In the genomic region with DNA sequence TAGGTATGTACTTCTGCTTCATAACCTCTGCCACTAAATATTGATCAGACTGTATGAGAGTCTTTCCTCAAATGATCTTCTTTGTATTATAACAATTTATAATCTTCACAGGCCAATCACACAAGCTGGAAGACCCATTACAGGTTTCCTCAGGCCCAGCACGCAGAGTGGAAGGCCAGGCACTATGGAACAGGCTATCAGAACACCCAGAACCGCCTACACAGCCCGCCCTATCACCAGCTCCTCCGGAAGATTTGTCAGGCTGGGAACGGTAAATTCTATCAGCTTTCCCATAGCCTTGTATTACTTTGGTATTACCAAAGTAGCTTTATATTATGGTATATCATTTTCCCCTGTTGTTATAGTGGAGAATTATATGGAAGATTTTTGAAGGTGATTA, we compare ENCODE assay signal across 2 cellular contexts.
TF ChIP-seq lines count a peak whose summit lies in the region.

No MANE protein-coding gene starts in this region.

TF ChIP-seq in IMR-90, 13 proteins besides CTCF, POLR2A, EP300 and RAD21:
- TF ChIP-seq, protein P1, sequence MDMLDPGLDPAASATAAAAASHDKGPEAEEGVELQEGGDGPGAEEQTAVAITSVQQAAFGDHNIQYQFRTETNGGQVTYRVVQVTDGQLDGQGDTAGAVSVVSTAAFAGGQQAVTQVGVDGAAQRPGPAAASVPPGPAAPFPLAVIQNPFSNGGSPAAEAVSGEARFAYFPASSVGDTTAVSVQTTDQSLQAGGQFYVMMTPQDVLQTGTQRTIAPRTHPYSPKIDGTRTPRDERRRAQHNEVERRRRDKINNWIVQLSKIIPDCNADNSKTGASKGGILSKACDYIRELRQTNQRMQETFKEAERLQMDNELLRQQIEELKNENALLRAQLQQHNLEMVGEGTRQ (IDR thresholded peaks at IDR 0.05; ENCODE audit: low read depth, low read length) = no peak
- TF ChIP-seq SMC3 (IDR thresholded peaks at IDR 0.05; ENCODE audit: low read depth, low read length) (no peak), RFX5 (IDR thresholded peaks at IDR 0.05; ENCODE audit: low read depth, low read length) (no peak), FOS (IDR thresholded peaks at IDR 0.05; ENCODE audit: low read depth, low read length) (no peak), NFE2L2 (IDR thresholded peaks at IDR 0.05; ENCODE audit: low read depth, low read length) (no peak), CHD1 (IDR thresholded peaks at IDR 0.05; ENCODE audit: low read depth, low read length) (no peak), MAZ (IDR thresholded peaks at IDR 0.05; ENCODE audit: borderline replicate concordance, low read depth, low read length) (no peak), MXI1 (IDR thresholded peaks at IDR 0.05; ENCODE audit: borderline replicate concordance, low read depth, low read length) (no peak), RCOR1 (IDR thresholded peaks at IDR 0.05; ENCODE audit: insufficient replicate concordance, low read length) (no peak), MAFK (IDR thresholded peaks at IDR 0.05; ENCODE audit: low read depth, low read length) (no peak)
- TF ChIP-seq, protein P2, sequence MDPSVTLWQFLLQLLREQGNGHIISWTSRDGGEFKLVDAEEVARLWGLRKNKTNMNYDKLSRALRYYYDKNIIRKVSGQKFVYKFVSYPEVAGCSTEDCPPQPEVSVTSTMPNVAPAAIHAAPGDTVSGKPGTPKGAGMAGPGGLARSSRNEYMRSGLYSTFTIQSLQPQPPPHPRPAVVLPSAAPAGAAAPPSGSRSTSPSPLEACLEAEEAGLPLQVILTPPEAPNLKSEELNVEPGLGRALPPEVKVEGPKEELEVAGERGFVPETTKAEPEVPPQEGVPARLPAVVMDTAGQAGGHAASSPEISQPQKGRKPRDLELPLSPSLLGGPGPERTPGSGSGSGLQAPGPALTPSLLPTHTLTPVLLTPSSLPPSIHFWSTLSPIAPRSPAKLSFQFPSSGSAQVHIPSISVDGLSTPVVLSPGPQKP (IDR thresholded peaks at IDR 0.05; ENCODE audit: borderline replicate concordance, low read depth, low read length) = no peak
TF ChIP-seq in IMR-90: peak in this region for 0.

TF ChIP-seq in WTC11, 78 proteins besides CTCF, POLR2A, EP300 and RAD21:
- TF ChIP-seq, protein P3, sequence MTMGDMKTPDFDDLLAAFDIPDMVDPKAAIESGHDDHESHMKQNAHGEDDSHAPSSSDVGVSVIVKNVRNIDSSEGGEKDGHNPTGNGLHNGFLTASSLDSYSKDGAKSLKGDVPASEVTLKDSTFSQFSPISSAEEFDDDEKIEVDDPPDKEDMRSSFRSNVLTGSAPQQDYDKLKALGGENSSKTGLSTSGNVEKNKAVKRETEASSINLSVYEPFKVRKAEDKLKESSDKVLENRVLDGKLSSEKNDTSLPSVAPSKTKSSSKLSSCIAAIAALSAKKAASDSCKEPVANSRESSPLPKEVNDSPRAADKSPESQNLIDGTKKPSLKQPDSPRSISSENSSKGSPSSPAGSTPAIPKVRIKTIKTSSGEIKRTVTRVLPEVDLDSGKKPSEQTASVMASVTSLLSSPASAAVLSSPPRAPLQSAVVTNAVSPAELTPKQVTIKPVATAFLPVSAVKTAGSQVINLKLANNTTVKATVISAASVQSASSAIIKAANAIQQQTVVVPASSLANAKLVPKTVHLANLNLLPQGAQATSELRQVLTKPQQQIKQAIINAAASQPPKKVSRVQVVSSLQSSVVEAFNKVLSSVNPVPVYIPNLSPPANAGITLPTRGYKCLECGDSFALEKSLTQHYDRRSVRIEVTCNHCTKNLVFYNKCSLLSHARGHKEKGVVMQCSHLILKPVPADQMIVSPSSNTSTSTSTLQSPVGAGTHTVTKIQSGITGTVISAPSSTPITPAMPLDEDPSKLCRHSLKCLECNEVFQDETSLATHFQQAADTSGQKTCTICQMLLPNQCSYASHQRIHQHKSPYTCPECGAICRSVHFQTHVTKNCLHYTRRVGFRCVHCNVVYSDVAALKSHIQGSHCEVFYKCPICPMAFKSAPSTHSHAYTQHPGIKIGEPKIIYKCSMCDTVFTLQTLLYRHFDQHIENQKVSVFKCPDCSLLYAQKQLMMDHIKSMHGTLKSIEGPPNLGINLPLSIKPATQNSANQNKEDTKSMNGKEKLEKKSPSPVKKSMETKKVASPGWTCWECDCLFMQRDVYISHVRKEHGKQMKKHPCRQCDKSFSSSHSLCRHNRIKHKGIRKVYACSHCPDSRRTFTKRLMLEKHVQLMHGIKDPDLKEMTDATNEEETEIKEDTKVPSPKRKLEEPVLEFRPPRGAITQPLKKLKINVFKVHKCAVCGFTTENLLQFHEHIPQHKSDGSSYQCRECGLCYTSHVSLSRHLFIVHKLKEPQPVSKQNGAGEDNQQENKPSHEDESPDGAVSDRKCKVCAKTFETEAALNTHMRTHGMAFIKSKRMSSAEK (CRISPR knock-in tag; IDR thresholded peaks at IDR 0.05; ENCODE audit: borderline replicate concordance) = no peak
- TF ChIP-seq MYBL2 (CRISPR knock-in tag; IDR thresholded peaks at IDR 0.05) = no peak
- no peak for TF ChIP-seq NFYB (CRISPR knock-in tag; conservative IDR thresholded peaks at IDR 0.05; ENCODE audit: low read depth)
